ENCODE assay signal across 24 cellular contexts in the genomic region with DNA sequence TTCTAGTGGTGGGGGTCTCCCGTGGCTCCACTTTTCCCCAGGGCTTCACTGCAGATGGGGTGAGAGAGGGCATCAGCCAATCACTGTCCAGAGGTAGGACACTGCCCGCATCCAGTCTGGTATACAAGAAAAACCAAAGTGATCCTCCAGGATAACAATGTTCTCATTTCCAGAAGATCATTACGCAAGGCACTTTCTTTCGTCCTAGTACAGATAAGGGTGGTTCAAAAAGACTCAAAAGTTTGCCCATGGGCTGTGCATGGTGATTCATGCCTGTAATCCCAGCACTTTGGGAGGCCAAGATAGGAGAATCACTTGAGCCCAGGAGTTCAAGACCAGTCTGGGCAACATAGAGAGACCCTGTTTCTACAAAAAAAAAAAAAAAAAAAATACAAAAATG.
"Had no signal": no experiment of that assay in that cellular context is flagged by ENCODE, and none has a peak within 500 bp of the region (broad histone marks: within the 10 kb centered on the region; RNA-seq: fewer than 3 reads in every experiment).

No MANE protein-coding gene starts in this region.

- H3K36me3 Mint-ChIP-seq: natural killer cell, neural progenitor cell had no signal

- H3K4me1 ChIP-seq: left lung, right atrium auricular region, suprapubic skin had no signal

- ATAC-seq: lower lobe of right lung, natural killer cell, T-cell had no signal

- H2AFZ ChIP-seq: neural progenitor cell had no signal

- H3K4me3 Mint-ChIP-seq: activated CD4-positive, alpha-beta memory T cell treated with anti-CD3 and anti-CD28 coated beads, Interleukin-2, amount 10 ng/mL, durations not matched to agents 7 days and 5 days; activated CD4-positive, alpha-beta T cell treated with anti-CD3 and anti-CD28 coated beads, Interleukin-2, amount 10 ng/mL, durations not matched to agents 24 days and 14 days; activated T-cell treated with anti-CD3 and anti-CD28 coated beads, Interleukin-2, amount 50 U/mL, for 24 hours; central memory CD8-positive, alpha-beta T cell; natural killer cell; neural progenitor cell; T-cell had no signal

- H3K9ac ChIP-seq: neural progenitor cell had no signal

- H3K4me3 ChIP-seq: left lung, lower lobe of right lung, neural progenitor cell, right atrium auricular region, spleen, suprapubic skin, tibial artery had no signal

- H3K27ac Mint-ChIP-seq: activated CD4-positive, alpha-beta memory T cell treated with anti-CD3 and anti-CD28 coated beads, Interleukin-2, amount 10 ng/mL, durations not matched to agents 7 days and 5 days; activated CD4-positive, alpha-beta T cell treated with anti-CD3 and anti-CD28 coated beads, Interleukin-2, amount 10 ng/mL, durations not matched to agents 24 days and 14 days; activated T-cell treated with anti-CD3 and anti-CD28 coated beads, Interleukin-2, amount 50 U/mL, for 24 hours; natural killer cell; neural progenitor cell; T-cell had no signal

- H3K27me3 Mint-ChIP-seq: activated CD4-positive, alpha-beta memory T cell treated with anti-CD3 and anti-CD28 coated beads, Interleukin-2, amount 10 ng/mL, durations not matched to agents 7 days and 5 days; activated CD4-positive, alpha-beta T cell treated with anti-CD3 and anti-CD28 coated beads, Interleukin-2, amount 10 ng/mL, durations not matched to agents 24 days and 14 days; activated T-cell treated with anti-CD3 and anti-CD28 coated beads, Interleukin-2, amount 50 U/mL, for 24 hours; central memory CD8-positive, alpha-beta T cell; T-cell had no signal

- H3K36me3 ChIP-seq: left lung, lower lobe of right lung, neural progenitor cell, right atrium auricular region, spleen, suprapubic skin, tibial artery had no signal

- H3K27ac ChIP-seq: left lung, lower lobe of right lung, neural progenitor cell, right atrium auricular region, spleen, suprapubic skin, tibial artery had no signal

- H3K4me2 ChIP-seq: neural progenitor cell had no signal

- H3K9me3 ChIP-seq: left lung, lower lobe of right lung, right atrium auricular region, spleen, suprapubic skin, tibial artery had no signal

- DNase-seq: activated CD4-positive, alpha-beta memory T cell treated with anti-CD3 and anti-CD28 coated beads, Interleukin-2, amount 10 ng/mL, durations not matched to agents 7 days and 5 days; activated CD4-positive, alpha-beta T cell treated with anti-CD3 and anti-CD28 coated beads, Interleukin-2, amount 10 ng/mL, durations not matched to agents 24 days and 14 days; activated CD4-positive, CD25-positive, alpha-beta regulatory T cell treated with anti-CD3 and anti-CD28 coated beads, Interleukin-2, amount 50 U/mL, for 72 hours; activated CD8-positive, alpha-beta memory T cell treated with anti-CD3 and anti-CD28 coated beads, Interleukin-2, amount 50 U/mL, for 48 hours; activated gamma-delta T cell treated with Interleukin-2 at 50 U/mL for 16 hours; activated naive CD4-positive, alpha-beta T cell treated with anti-CD3 and anti-CD28 coated beads, Interleukin-2, amount 50 U/mL, for 16 hours; activated T-cell treated with anti-CD3 and anti-CD28 coated beads, Interleukin-2, amount 50 U/mL, for 24 hours; amygdala; dermis blood vessel endothelial cell; effector CD8-positive, alpha-beta T cell; foreskin melanocyte; left lung; lower lobe of right lung; mesenchymal stem cell; natural killer cell; occipital lobe; spleen; stimulated activated naive CD4-positive, alpha-beta T cell; T-cell; tibial artery had no signal

- H3K27me3 ChIP-seq: left lung, neural progenitor cell, right atrium auricular region, spleen, suprapubic skin, tibial artery had no signal
